ENCODE assay signal across 8 cellular contexts in genomic region chr1:85200870-85201339, GRCh38. TPM values are rescaled to one million over a fixed set of nuclear protein-coding genes. Genes with fewer than 3 reads are reported as not detected.
A peak's percentile ranks its signal among the peaks of the same experiment; 100 is the strongest.
DNase-seq lines count a peak whose midpoint lies in the region; ATAC-seq and TF ChIP-seq lines count a peak whose summit lies in the region.

TSS of gene SYDE2 (minus strand) at chr1:85201016. CDS start at chr1:85200996, 20 bp downstream.

- no peaks in the 10 kb centered on the region for H3K9me3 Mint-ChIP-seq in IgD-negative memory B cell
- no peaks in the 10 kb centered on the region for H3K9me3 Mint-ChIP-seq in activated naive CD4-positive, alpha-beta T cell treated with anti-CD3 and anti-CD28 coated beads, Interleukin-2, amount 50 U/mL, for 24 hours

- peak within 1 kb of the TSS; percentile 96 to 99 (median 98) for H3K4me3 Mint-ChIP-seq in IgD-negative memory B cell
- peak within 1 kb of the TSS; percentile 95 for H3K4me3 Mint-ChIP-seq in activated naive CD4-positive, alpha-beta T cell treated with anti-CD3 and anti-CD28 coated beads, Interleukin-2, amount 50 U/mL, for 24 hours

- H3K27ac Mint-ChIP-seq in IgD-negative memory B cell = peak within 1 kb of the TSS; percentile 88 to 98 (median 96)
- H3K27ac Mint-ChIP-seq in activated naive CD4-positive, alpha-beta T cell treated with anti-CD3 and anti-CD28 coated beads, Interleukin-2, amount 50 U/mL, for 24 hours = peak within 1 kb of the TSS; percentile 93

- H3K27me3 Mint-ChIP-seq in IgD-negative memory B cell = peaks cover 11% of the 10 kb centered on the region
- no peaks in the 10 kb centered on the region for H3K27me3 Mint-ChIP-seq in activated naive CD4-positive, alpha-beta T cell treated with anti-CD3 and anti-CD28 coated beads, Interleukin-2, amount 50 U/mL, for 24 hours

- H3K4me1 Mint-ChIP-seq in IgD-negative memory B cell = peaks cover 11 to 15% (median 14%) of the 10 kb centered on the region in 3 donors
- peaks cover 51% of the 10 kb centered on the region for H3K4me1 Mint-ChIP-seq in activated naive CD4-positive, alpha-beta T cell treated with anti-CD3 and anti-CD28 coated beads, Interleukin-2, amount 50 U/mL, for 24 hours

- TF ChIP-seq POLR2A in upper lobe of left lung (IDR thresholded peaks at IDR 0.05) = peak in 3 of 4 donors; percentile 72 to 82 (median 79)

- peak within 1 kb of the TSS; percentile 92 for H3K27ac ChIP-seq in SJSA1
- peak within 1 kb of the TSS; percentile 100 for H3K27ac ChIP-seq in cardiac muscle cell
- H3K27ac ChIP-seq in upper lobe of left lung = peak within 1 kb of the TSS; percentile 92 to 99 (median 98)

- H3K4me1 ChIP-seq in SJSA1 (replicated peaks) (peaks cover 3% of the 10 kb centered on the region; the same call in 1 of the 2 replicates), cardiac muscle cell (ENCODE audit: low read depth) (peaks cover 11% of the 10 kb centered on the region), upper lobe of left lung (peaks cover 0 to 12% (median 8%) of the 10 kb centered on the region in 4 donors)

- intact Hi-C loops in posterior cingulate gyrus (cut with DNase I) = no loop called here

- H3K4me3 ChIP-seq in SJSA1 (peak within 1 kb of the TSS; percentile 85), cardiac muscle cell (peak within 1 kb of the TSS; percentile 90), upper lobe of left lung (peak within 1 kb of the TSS; percentile 64 to 84 (median 73))

- H3K9me3 ChIP-seq in SJSA1 (replicated peaks) = no peaks in the 10 kb centered on the region
- no peaks in the 10 kb centered on the region for H3K9me3 ChIP-seq in cardiac muscle cell (ENCODE audit: low read depth)
- H3K9me3 ChIP-seq in upper lobe of left lung = peaks cover 0 to 5% (median 0%) of the 10 kb centered on the region in 4 donors

- TF ChIP-seq CTCF in cardiac muscle cell (IDR thresholded peaks at IDR 0.05; ENCODE audit: low read depth, low read length) = no peak
- peak in 3 of 6 experiments; percentile 4 to 25 (median 7) for TF ChIP-seq CTCF in upper lobe of left lung (IDR thresholded peaks at IDR 0.05)

- no peaks in the 10 kb centered on the region for H3K27me3 ChIP-seq in SJSA1 (replicated peaks)
- no peaks in the 10 kb centered on the region for H3K27me3 ChIP-seq in cardiac muscle cell
- peaks cover 0 to 17% (median 2%) of the 10 kb centered on the region in 4 donors for H3K27me3 ChIP-seq in upper lobe of left lung

- 0% methylated on average over 5 to 14 of the region's 59 CpGs for WGBS in upper lobe of left lung, 2 donors

- ATAC-seq in GM21619 (IDR thresholded peaks at IDR 0.05; ENCODE audit: unreplicated experiment) (peak; percentile 75), upper lobe of left lung (ENCODE audit: low FRiP score in 2 of 2) (peak; percentile 93 to 94)

- H3K36me3 ChIP-seq in SJSA1 (peaks cover 6% of the 10 kb centered on the region), cardiac muscle cell (no peaks in the 10 kb centered on the region), upper lobe of left lung (no peaks in the 10 kb centered on the region)

- DNase-seq in DMS53 (lab: John Stamatoyannopoulos, UW) (peak; percentile 94), SJSA1 (ENCODE audit: low read depth in 1 of 2, low spot score in 2 of 2) (peak; percentile 70 to 82), cardiac muscle cell (ENCODE audit: low read depth in 1 of 2, low spot score in 1 of 2) (peak; percentile 81 to 93), posterior cingulate gyrus (peak in 9 of 10 donors; percentile 19 to 91 (median 38)), upper lobe of left lung (peak; percentile 85 to 95)

- H3K36me3 Mint-ChIP-seq in IgD-negative memory B cell = no peaks in the 10 kb centered on the region
- H3K36me3 Mint-ChIP-seq in activated naive CD4-positive, alpha-beta T cell treated with anti-CD3 and anti-CD28 coated beads, Interleukin-2, amount 50 U/mL, for 24 hours = no peaks in the 10 kb centered on the region

- no peak for TF ChIP-seq EP300 in upper lobe of left lung (IDR thresholded peaks at IDR 0.05)

RNA-seq across cellular contexts. Expression of gene SYDE2, which starts in this region (rescaled TPM):
- polyA plus RNA-seq in IgD-negative memory B cell (1.2 TPM), cardiac muscle cell (20.6 and 30.2 TPM in 2 replicates)
- total RNA-seq in SJSA1 (2014; rRNA removed; shearing (Covaris generic)) = 5.5 and 8.4 TPM in 2 replicates
- total RNA-seq in cardiac muscle cell (22.2 and 47.5 TPM in 2 replicates), upper lobe of left lung (10 to 100 TPM; 14.3 to 38.5 (median 23.2) TPM)

Comparison
In these comparisons a context has a peak if more than half of its experiments do, and no peak if none do; other contexts are left out.
1. Peak in every context shown above with its lines: DNase-seq, ATAC-seq, H3K4me3 ChIP-seq and H3K27ac ChIP-seq.
2. RNA of gene SYDE2 (polyA plus RNA-seq): 20.6 to 30.2 TPM in cardiac muscle cell; 1.2 TPM in IgD-negative memory B cell (single experiment); every median in the first group is over 10 times any median in the second.
3. DNase-seq: peak in every context shown above with its lines; median percentile 94 in DMS53; 90 in upper lobe of left lung; 87 in cardiac muscle cell; 76 in SJSA1; 38 in posterior cingulate gyrus.